ENCODE assay signal across 8 cellular contexts in genomic region chr12:106773286-106773685, GRCh38. TPM values are rescaled to one million over a fixed set of nuclear protein-coding genes. Genes with fewer than 3 reads are reported as not detected.
DNase-seq lines count a peak whose midpoint lies in the region; ATAC-seq and TF ChIP-seq lines count a peak whose summit lies in the region.

No MANE protein-coding gene starts in this region.

- H3K27me3 Mint-ChIP-seq in endothelial cell (ENCODE audit: unreplicated experiment), result peaks cover 17% of the 10 kb centered on the region

- peaks cover 21% of the 10 kb centered on the region for H3K79me2 ChIP-seq in parathyroid adenoma

- H3K36me3 ChIP-seq in parathyroid adenoma (ENCODE audit: control insufficient read depth, insufficient read depth, low read length), result no peaks in the 10 kb centered on the region

- H3K9ac ChIP-seq in parathyroid adenoma, result no peak overlapping the region

- no peak for TF ChIP-seq CTCF in endothelial cell (IDR thresholded peaks at IDR 0.05; ENCODE audit: unreplicated experiment)
- TF ChIP-seq CTCF in parathyroid adenoma (IDR thresholded peaks at IDR 0.05), result no peak
- no peak for TF ChIP-seq CTCF in GM10248 (IDR thresholded peaks at IDR 0.05; ENCODE audit: control extremely low read depth, extremely low read depth, low read depth, missing control alignments)

- peaks cover 6% of the 10 kb centered on the region for H3K36me3 Mint-ChIP-seq in endothelial cell (ENCODE audit: low read depth, unreplicated experiment)

- peak overlapping the region; percentile 96 for H3K27ac ChIP-seq in parathyroid adenoma

- peak; percentile 73 for DNase-seq in DMS53 (lab: John Stamatoyannopoulos, UW)
- peak; percentile 17 for DNase-seq in OCI-M1 (lab: John Stamatoyannopoulos, UW)
- no peak for DNase-seq in endothelial cell (ENCODE audit: low spot score)
- no peak for DNase-seq in COLO829 (ENCODE audit: low spot score)
- DNase-seq in NK-92 treated with Interleukin-12 subunit alpha and Interleukin-12 subunit beta, amount 100 ng/mL, for 24 hours (lab: John Stamatoyannopoulos, UW), result no peak
- no peak for DNase-seq in GM10248 (ENCODE audit: extremely low spot score)

- no peaks in the 10 kb centered on the region for H3K9me3 Mint-ChIP-seq in endothelial cell (ENCODE audit: unreplicated experiment)

- peak overlapping the region; percentile 87 for H3K4me3 ChIP-seq in parathyroid adenoma (ENCODE audit: low read depth, low read length)

- peak overlapping the region; percentile 100 for H3K4me3 Mint-ChIP-seq in endothelial cell (ENCODE audit: unreplicated experiment)

- H3K27me3 ChIP-seq in parathyroid adenoma (ENCODE audit: control insufficient read depth, insufficient read depth, low read length), result no peaks in the 10 kb centered on the region

- peak overlapping the region; percentile 80 for H2AFZ ChIP-seq in parathyroid adenoma

- POLR2A ChIA-PET in GM10248 (lab: Yijun Ruan, JAX), result no interaction called here

- H3K4me1 ChIP-seq in parathyroid adenoma, result peaks cover 4% of the 10 kb centered on the region

- peak overlapping the region; percentile 99 for H3K27ac Mint-ChIP-seq in endothelial cell (ENCODE audit: unreplicated experiment)

- CTCF ChIA-PET in GM10248 (lab: Yijun Ruan, JAX), result interaction anchor here (1.1 to 1.7 kb wide), 5 partner anchors 10 to 147 kb away, joined by 3 to 5 read pairs (median 3); no protein-coding TSS in a partner anchor

- H3K4me2 ChIP-seq in parathyroid adenoma (ENCODE audit: low read length), result peak overlapping the region; percentile 93

- H3K4me1 Mint-ChIP-seq in endothelial cell (ENCODE audit: unreplicated experiment), result peaks cover 11% of the 10 kb centered on the region

- no peaks in the 10 kb centered on the region for H3K9me3 ChIP-seq in parathyroid adenoma (ENCODE audit: control insufficient read depth, low read length)

- no peak for ATAC-seq in GM21423 (IDR thresholded peaks at IDR 0.05; ENCODE audit: unreplicated experiment)

RNA-seq across cellular contexts. Expression of gene RIC8B, which starts 1.2 kb away (rescaled TPM):
- total RNA-seq in endothelial cell (ENCODE audit: unreplicated experiment), result 14.0 TPM

Comparison
In these comparisons a context has a peak if more than half of its experiments do, and no peak if none do; other contexts are left out.
1. DNase-seq: peak in DMS53 (single experiment) and OCI-M1 (single experiment); none in endothelial cell (single experiment), COLO829 (single experiment), NK-92 treated with Interleukin-12 subunit alpha and Interleukin-12 subunit beta, amount 100 ng/mL, for 24 hours (single experiment) and GM10248 (single experiment).